In the genomic region with DNA sequence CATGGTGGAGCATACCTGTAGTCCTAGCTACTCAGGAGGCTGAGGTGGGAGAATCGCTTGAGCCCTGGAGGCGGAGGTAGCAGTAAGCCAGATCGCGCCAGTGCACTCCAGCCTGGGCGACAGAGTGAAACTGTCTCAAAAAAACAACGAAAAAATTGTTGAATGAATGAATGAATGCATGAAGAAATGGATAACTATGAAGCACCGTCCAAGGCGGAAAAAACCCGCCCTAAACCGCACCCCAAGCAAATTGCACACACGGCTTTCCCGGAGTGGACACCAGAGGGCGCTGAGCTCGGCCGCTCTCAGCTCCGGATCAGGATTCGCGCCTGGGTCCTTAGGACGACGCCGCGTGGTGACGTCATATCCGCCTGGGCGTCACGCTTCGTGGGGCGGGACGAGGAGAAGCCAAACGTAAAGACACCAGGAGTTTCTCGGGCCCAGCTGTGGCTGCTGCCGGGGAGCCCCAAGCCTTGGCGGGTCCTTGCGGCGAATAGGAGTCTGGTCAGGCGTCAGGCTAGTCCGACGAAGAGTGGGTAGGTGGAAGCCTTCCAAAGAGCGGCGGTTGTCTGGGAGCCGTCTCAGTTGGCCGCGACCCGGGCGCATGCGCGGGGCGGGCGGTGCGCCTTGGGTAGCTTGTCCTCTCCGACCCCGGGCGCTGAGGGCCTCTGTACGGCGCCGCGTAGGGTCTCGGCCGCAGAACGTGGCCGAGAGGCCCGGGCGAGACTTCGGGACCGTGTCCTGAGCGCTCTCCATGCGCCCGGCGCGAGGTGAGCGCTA, we compare ENCODE assay signal across 8 cellular contexts. TPM values are rescaled to one million over a fixed set of nuclear protein-coding genes. Genes with fewer than 3 reads are reported as not detected.
DNase-seq lines count a peak whose midpoint lies in the region; ATAC-seq and TF ChIP-seq lines count a peak whose summit lies in the region.

Gene HTD2, plus strand, starts transcription at position 639 of the 780 bp plus-strand sequence. CDS start 11,094 bp downstream, outside the sequence.
Gene RPP14, plus strand, starts transcription at position 364 of the 780 bp plus-strand sequence. CDS start 4,085 bp downstream, outside the sequence.

- H3K4me3 Mint-ChIP-seq in T-helper 2 cell treated with Interferon-gamma antibody and Interleukin-4, amounts not matched to agents 5 μg/mL and 100 μg/mL, for 36 hours: peak within 1 kb of the TSS; percentile 98

- DNase-seq in NCI-H187 treated with DMSO at 0.1 percent for 48 hours (lab: John Stamatoyannopoulos, UW) (peak; percentile 17), ascending aorta (ENCODE audit: low spot score in 2 of 2) (peak; percentile 90 to 99), right atrium auricular region (ENCODE audit: low spot score) (peak; percentile 98), pulmonary artery endothelial cell (ENCODE audit: low read depth, low spot score) (peak; percentile 91), vagina (ENCODE audit: extremely low spot score in 2 of 2) (peak in 1 of 2 donors; percentile 96)
- DNase-seq in T-helper 2 cell treated with Interferon-gamma antibody and Interleukin-4, amounts not matched to agents 5 μg/mL and 100 μg/mL, for 36 hours (ENCODE audit: low spot score): peak; percentile 98

- H3K36me3 Mint-ChIP-seq in T-helper 2 cell treated with Interferon-gamma antibody and Interleukin-4, amounts not matched to agents 5 μg/mL and 100 μg/mL, for 36 hours (ENCODE audit: low read depth): peaks cover 14% of the 10 kb centered on the region

- H3K36me3 ChIP-seq in ascending aorta (peaks cover 6 to 10% of the 10 kb centered on the region in 2 donors), right atrium auricular region (peaks cover 14% of the 10 kb centered on the region), vagina (peaks cover 0 to 11% of the 10 kb centered on the region in 2 donors)

- H3K27ac ChIP-seq in ascending aorta: peak within 1 kb of the TSS; percentile 96 to 97
- H3K27ac ChIP-seq in right atrium auricular region: peak within 1 kb of the TSS; percentile 94 to 96
- peak within 1 kb of the TSS; percentile 96 for H3K27ac ChIP-seq in vagina

- H3K27me3 Mint-ChIP-seq in T-helper 2 cell treated with Interferon-gamma antibody and Interleukin-4, amounts not matched to agents 5 μg/mL and 100 μg/mL, for 36 hours (ENCODE audit: low read depth): peaks cover 3% of the 10 kb centered on the region

- peak in 1 of 2 donors; percentile 49 for TF ChIP-seq POLR2A in vagina (IDR thresholded peaks at IDR 0.05)

- peaks cover 12% of the 10 kb centered on the region for H3K9me3 Mint-ChIP-seq in T-helper 2 cell treated with Interferon-gamma antibody and Interleukin-4, amounts not matched to agents 5 μg/mL and 100 μg/mL, for 36 hours

- intact Hi-C loops in ascending aorta (cut with DNase I): loop anchor here (1.0 to 10.0 kb wide), 8 partner anchors 26 to 709 kb away; partner anchors contain the start of genes ABHD6, ARF4, DENND6A and FLNB
- intact Hi-C loops in vagina (cut with DNase I): no loop called here

- peak; percentile 89 for ATAC-seq in GM18502 (IDR thresholded peaks at IDR 0.05; ENCODE audit: poor library complexity, unreplicated experiment)
- ATAC-seq in HG02970 (IDR thresholded peaks at IDR 0.05; ENCODE audit: low FRiP score, unreplicated experiment): peak; percentile 92

- H3K27me3 ChIP-seq in ascending aorta (no peaks in the 10 kb centered on the region), right atrium auricular region (no peaks in the 10 kb centered on the region), vagina (no peaks in the 10 kb centered on the region)

- peaks cover 19% of the 10 kb centered on the region for H3K4me1 Mint-ChIP-seq in T-helper 2 cell treated with Interferon-gamma antibody and Interleukin-4, amounts not matched to agents 5 μg/mL and 100 μg/mL, for 36 hours (ENCODE audit: low read depth)

- H3K27ac Mint-ChIP-seq in T-helper 2 cell treated with Interferon-gamma antibody and Interleukin-4, amounts not matched to agents 5 μg/mL and 100 μg/mL, for 36 hours: peak within 1 kb of the TSS; percentile 100

- H3K9me3 ChIP-seq in ascending aorta: no peaks in the 10 kb centered on the region
- H3K9me3 ChIP-seq in right atrium auricular region: no peaks in the 10 kb centered on the region
- H3K9me3 ChIP-seq in vagina: no peaks in the 10 kb centered on the region

- peak within 1 kb of the TSS; percentile 77 to 86 for H3K4me3 ChIP-seq in ascending aorta
- peak within 1 kb of the TSS; percentile 64 to 66 for H3K4me3 ChIP-seq in right atrium auricular region
- peak within 1 kb of the TSS; percentile 76 to 80 for H3K4me3 ChIP-seq in vagina

- H3K4me1 ChIP-seq in ascending aorta (peaks cover 7 to 21% of the 10 kb centered on the region in 2 donors), right atrium auricular region (peaks cover 0 to 23% of the 10 kb centered on the region in 2 donors), vagina (peaks cover 35% of the 10 kb centered on the region)

- TF ChIP-seq CTCF in ascending aorta (IDR thresholded peaks at IDR 0.05): peak; percentile 92 to 98 (median 94)
- peak; percentile 96 to 97 for TF ChIP-seq CTCF in right atrium auricular region (IDR thresholded peaks at IDR 0.05)
- TF ChIP-seq CTCF in vagina (IDR thresholded peaks at IDR 0.05): peak; percentile 89 to 100 (median 94)

RNA-seq across cellular contexts. Expression of gene HTD2, which starts in this region (rescaled TPM):
- 0.53 TPM for total RNA-seq in ascending aorta
- 10 to 100 TPM; 12.1 to 14.7 TPM for total RNA-seq in right atrium auricular region
- total RNA-seq in pulmonary artery endothelial cell: 5.4 and 8.7 TPM in 2 replicates
- 3.7 TPM for total RNA-seq in vagina

RNA-seq across cellular contexts. Expression of gene RPP14, which starts in this region (rescaled TPM):
- 32.5 TPM for total RNA-seq in ascending aorta
- 10 to 100 TPM in 1 of 2 donors, 1 to 10 TPM in 1; 10.0 to 10.9 TPM for total RNA-seq in right atrium auricular region
- total RNA-seq in pulmonary artery endothelial cell: 17.4 and 17.8 TPM in 2 replicates
- 16.9 TPM for total RNA-seq in vagina
